ENCODE assay signal across 20 cellular contexts in genomic region chr6:159092631-159093030, GRCh38. TPM values are rescaled to one million over a fixed set of nuclear protein-coding genes. Genes with fewer than 3 reads are reported as not detected.
DNase-seq lines count a peak whose midpoint lies in the region; ATAC-seq and TF ChIP-seq lines count a peak whose summit lies in the region.
"Had no signal": no experiment of that assay in that cellular context is flagged by ENCODE, and none has a peak within 500 bp of the region (broad histone marks: within the 10 kb centered on the region; RNA-seq: fewer than 3 reads in every experiment).

No MANE protein-coding gene starts in this region.

- H3K4me1 ChIP-seq in adipocyte (ENCODE audit: control insufficient read depth, insufficient read depth, low read length) (peaks cover 7% of the 10 kb centered on the region), neutrophil (ENCODE audit: control insufficient read depth in 1 of 2, insufficient read depth in 1 of 2, low read depth in 1 of 2, low read length in 1 of 2) (peaks cover 56 to 58% of the 10 kb centered on the region in 2 experiments)
- H3K4me1 ChIP-seq: prostate gland had no signal

- no peak for TF ChIP-seq POLR2A in NB4 (IDR thresholded peaks at IDR 0.05; ENCODE audit: extremely low read depth, insufficient read length)

- intact Hi-C loops in activated CD4-positive, alpha-beta T cell treated with anti-CD3 and anti-CD28 coated beads for 36 hours (cut with DNase I, micrococcal nuclease) = no loop called here

- POLR2A ChIA-PET in activated CD4-positive, alpha-beta T cell treated with anti-CD3 and anti-CD28 coated beads for 36 hours (lab: Charles Lee) = no interaction called here

- peaks cover 9% of the 10 kb centered on the region for H3K27me3 ChIP-seq in adipocyte (replicated peaks; ENCODE audit: control insufficient read depth, insufficient read depth, low read length)
- no peaks in the 10 kb centered on the region for H3K27me3 ChIP-seq in neutrophil
- H3K27me3 ChIP-seq: cardiac muscle cell, MG63 had no signal

- no peak overlapping the region for H3K4me3 ChIP-seq in NB4 (ENCODE audit: low read depth, low read length)
- H3K4me3 ChIP-seq in adipocyte (ENCODE audit: low read length) = no peak overlapping the region
- peak overlapping the region; percentile 26 to 42 for H3K4me3 ChIP-seq in neutrophil (ENCODE audit: low read depth in 1 of 2, low read length in 1 of 2)
- H3K4me3 ChIP-seq: cardiac muscle cell, MG63, prostate gland had no signal

- CTCF ChIA-PET in activated CD4-positive, alpha-beta T cell treated with anti-CD3 and anti-CD28 coated beads for 36 hours (lab: Charles Lee) = interaction anchor here (1.1 to 5.3 kb wide), 5 partner anchors 12 to 92 kb away, joined by 3 to 30 read pairs (median 5); partner anchors contain the start of genes RSPH3 and TAGAP

- H3K27ac Mint-ChIP-seq in activated CD4-positive, alpha-beta T cell treated with anti-CD3 and anti-CD28 coated beads for 36 hours = peak overlapping the region; percentile 29
- H3K27ac Mint-ChIP-seq: HFFc6, type B pancreatic cell had no signal

- H3K27ac ChIP-seq in neutrophil = peak overlapping the region; percentile 89
- H3K27ac ChIP-seq: 22Rv1, cardiac muscle cell, prostate gland, VCaP had no signal

- no peak overlapping the region for H3K9ac ChIP-seq in adipocyte (ENCODE audit: low read length)

- no peaks in the 10 kb centered on the region for H3K36me3 ChIP-seq in adipocyte (ENCODE audit: control insufficient read depth, insufficient read depth, low read length, severe bottlenecking)
- no peaks in the 10 kb centered on the region for H3K36me3 ChIP-seq in neutrophil
- H3K36me3 ChIP-seq: cardiac muscle cell, MG63, prostate gland had no signal

- H3K27me3 Mint-ChIP-seq in activated CD4-positive, alpha-beta T cell treated with anti-CD3 and anti-CD28 coated beads for 36 hours = no peaks in the 10 kb centered on the region
- H3K27me3 Mint-ChIP-seq: CD4-positive, CD25-positive, alpha-beta regulatory T cell had no signal

- TF ChIP-seq CTCF in NB4 (IDR thresholded peaks at IDR 0.05; ENCODE audit: low read depth, low read length) = no peak
- peak; percentile 18 for TF ChIP-seq CTCF in neutrophil (IDR thresholded peaks at IDR 0.05)

- DNase-seq in activated CD4-positive, alpha-beta T cell treated with anti-CD3 and anti-CD28 coated beads for 36 hours = no peak
- DNase-seq in activated CD4-positive, alpha-beta T cell treated with anti-CD3 and anti-CD28 coated beads for 1 hour = no peak
- DNase-seq in NB4 (ENCODE audit: low read depth) = peak; percentile 91
- DNase-seq in adipocyte (ENCODE audit: low read depth) = peak; percentile 50
- DNase-seq in activated effector memory CD4-positive, alpha-beta T cell treated with anti-CD3 and anti-CD28 coated beads, Interleukin-2, amount 50 U/mL, for 16 hours = no peak
- DNase-seq in dermis blood vessel endothelial cell = no peak
- DNase-seq in hippocampal formation (lab: John Stamatoyannopoulos, UW) = no peak
- DNase-seq: CD4-positive, CD25-positive, alpha-beta regulatory T cell; effector memory CD4-positive, alpha-beta T cell; HFFc6; left ventricle myocardium superior; MG63 had no signal

- H3K9me3 ChIP-seq in adipocyte (ENCODE audit: control insufficient read depth, low read length) = no peaks in the 10 kb centered on the region
- H3K9me3 ChIP-seq in neutrophil = no peaks in the 10 kb centered on the region
- H3K9me3 ChIP-seq: MG63, prostate gland had no signal

- H3K4me3 Mint-ChIP-seq in activated CD4-positive, alpha-beta T cell treated with anti-CD3 and anti-CD28 coated beads for 36 hours = no peak overlapping the region
- H3K4me3 Mint-ChIP-seq: CD4-positive, CD25-positive, alpha-beta regulatory T cell; HFFc6; type B pancreatic cell had no signal

- ATAC-seq in activated CD4-positive, alpha-beta T cell treated with anti-CD3 and anti-CD28 coated beads for 36 hours = no peak
- ATAC-seq: activated naive CD4-positive, alpha-beta T cell treated with anti-CD3 and anti-CD28 coated beads, Interleukin-2, amount 50 U/mL, for 72 hours; left ventricle myocardium superior had no signal

- no peaks in the 10 kb centered on the region for H3K9me3 Mint-ChIP-seq in activated CD4-positive, alpha-beta T cell treated with anti-CD3 and anti-CD28 coated beads for 36 hours (ENCODE audit: low read depth)
- H3K9me3 Mint-ChIP-seq: CD4-positive, CD25-positive, alpha-beta regulatory T cell; HFFc6; type B pancreatic cell had no signal

- H3K36me3 Mint-ChIP-seq in activated CD4-positive, alpha-beta T cell treated with anti-CD3 and anti-CD28 coated beads for 36 hours (ENCODE audit: low read depth) = no peaks in the 10 kb centered on the region
- H3K36me3 Mint-ChIP-seq: activated naive CD4-positive, alpha-beta T cell treated with anti-CD3 and anti-CD28 coated beads, Interleukin-2, amount 50 U/mL, for 72 hours; CD4-positive, CD25-positive, alpha-beta regulatory T cell; type B pancreatic cell had no signal

- peaks cover 69% of the 10 kb centered on the region for H3K4me1 Mint-ChIP-seq in activated CD4-positive, alpha-beta T cell treated with anti-CD3 and anti-CD28 coated beads for 36 hours

RNA-seq across cellular contexts. Expression of gene TAGAP, which starts 47.8 kb away (rescaled TPM):
- total RNA-seq in activated CD4-positive, alpha-beta T cell treated with anti-CD3 and anti-CD28 coated beads for 36 hours = 10 to 100 TPM; 44.8 to 51.0 TPM
- not detected in 2 replicates for total RNA-seq in dermis blood vessel endothelial cell
- total RNA-seq: cardiac muscle cell, HFFc6, RPMI7951 had no signal

Comparison
In these comparisons a context has a peak if more than half of its experiments do, and no peak if none do; other contexts are left out.
1. DNase-seq: peak in NB4 (single experiment) and adipocyte (single experiment); none in activated CD4-positive, alpha-beta T cell treated with anti-CD3 and anti-CD28 coated beads for 36 hours (single experiment), activated CD4-positive, alpha-beta T cell treated with anti-CD3 and anti-CD28 coated beads for 1 hour (single experiment), activated effector memory CD4-positive, alpha-beta T cell treated with anti-CD3 and anti-CD28 coated beads, Interleukin-2, amount 50 U/mL, for 16 hours (single experiment), dermis blood vessel endothelial cell (single experiment) and hippocampal formation (0 of 2).
2. H3K4me3 ChIP-seq: peak in neutrophil (2 of 2); none in NB4 (single experiment) and adipocyte (single experiment).
3. RNA of gene TAGAP, which starts 47.8 kb away (total RNA-seq): 44.8 to 51.0 TPM in activated CD4-positive, alpha-beta T cell treated with anti-CD3 and anti-CD28 coated beads for 36 hours; not detected in dermis blood vessel endothelial cell; every median in the first group is over 10 times any median in the second.